ENCODE assay signal across 14 cellular contexts in the genomic region with DNA sequence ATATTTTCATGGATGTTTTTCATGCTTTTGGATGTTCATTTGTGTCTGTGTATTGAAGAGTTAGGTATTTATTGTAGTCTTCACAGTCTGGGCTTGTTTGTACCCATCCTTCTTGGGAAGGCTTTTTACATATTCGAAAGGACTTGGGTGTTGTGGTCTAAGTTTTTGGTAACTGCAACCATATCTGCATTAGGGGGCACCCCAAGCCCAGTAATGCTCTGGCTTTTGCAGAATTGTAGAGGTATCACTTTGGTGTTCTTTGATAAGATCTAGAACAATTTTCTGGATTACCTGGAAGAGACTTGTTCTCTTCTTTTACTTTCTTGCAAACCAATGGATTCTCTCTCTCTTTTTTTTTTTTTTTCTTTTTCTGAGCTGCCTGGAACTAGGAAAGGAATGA.
DNase-seq lines count a peak whose midpoint lies in the region; ATAC-seq and TF ChIP-seq lines count a peak whose summit lies in the region.
"Had no signal": no experiment of that assay in that cellular context is flagged by ENCODE, and none has a peak within 500 bp of the region (broad histone marks: within the 10 kb centered on the region; RNA-seq: fewer than 3 reads in every experiment).

No MANE protein-coding gene starts in this region.

- H3K9me3 Mint-ChIP-seq in central memory CD8-positive, alpha-beta T cell: no peaks in the 10 kb centered on the region
- H3K9me3 Mint-ChIP-seq in activated CD8-positive, alpha-beta memory T cell treated with anti-CD3 and anti-CD28 coated beads, Interleukin-2, amount 10 ng/mL, durations not matched to agents 7 days and 5 days (ENCODE audit: low read depth): peaks cover 2% of the 10 kb centered on the region
- H3K9me3 Mint-ChIP-seq in activated T-helper 1 cell treated with anti-CD3 and anti-CD28 coated beads, Interleukin-12 subunit alpha, Interleukin-12 subunit beta, Interleukin-2, Interleukin-4 antibody, amounts not matched to agents 30 ng/mL and 10 ng/mL and 1 ng/mL, durations not matched to agents 14 hours and 24 hours and 36 hours: no peaks in the 10 kb centered on the region
- H3K9me3 Mint-ChIP-seq: activated T-cell treated with anti-CD3 and anti-CD28 coated beads, Interleukin-2, amount 50 U/mL, for 24 hours had no signal

- intact Hi-C loops in activated T-helper 1 cell treated with anti-CD3 and anti-CD28 coated beads, Interleukin-12 subunit alpha, Interleukin-12 subunit beta, Interleukin-2, Interleukin-4 antibody, amounts not matched to agents 30 ng/mL and 10 ng/mL and 1 ng/mL, durations not matched to agents 14 hours and 24 hours and 36 hours (cut with micrococcal nuclease): no loop called here

- CTCF ChIA-PET in activated CD8-positive, alpha-beta memory T cell treated with anti-CD3 and anti-CD28 coated beads, Interleukin-2, amount 10 ng/mL, durations not matched to agents 7 days and 5 days (lab: Charles Lee): no interaction called here

- H3K4me1 Mint-ChIP-seq in central memory CD8-positive, alpha-beta T cell: peaks cover 7% of the 10 kb centered on the region
- peaks cover 4% of the 10 kb centered on the region for H3K4me1 Mint-ChIP-seq in activated CD8-positive, alpha-beta memory T cell treated with anti-CD3 and anti-CD28 coated beads, Interleukin-2, amount 10 ng/mL, durations not matched to agents 7 days and 5 days
- H3K4me1 Mint-ChIP-seq in activated T-helper 1 cell treated with anti-CD3 and anti-CD28 coated beads, Interleukin-12 subunit alpha, Interleukin-12 subunit beta, Interleukin-2, Interleukin-4 antibody, amounts not matched to agents 30 ng/mL and 10 ng/mL and 1 ng/mL, durations not matched to agents 14 hours and 24 hours and 36 hours (ENCODE audit: low read depth): peaks cover 2% of the 10 kb centered on the region

- no peak overlapping the region for H3K4me3 ChIP-seq in GM12864 (ENCODE audit: low read depth, low read length)
- H3K4me3 ChIP-seq: body of pancreas had no signal

- no peak overlapping the region for H3K4me3 Mint-ChIP-seq in central memory CD8-positive, alpha-beta T cell
- H3K4me3 Mint-ChIP-seq in activated CD8-positive, alpha-beta memory T cell treated with anti-CD3 and anti-CD28 coated beads, Interleukin-2, amount 10 ng/mL, durations not matched to agents 7 days and 5 days: no peak overlapping the region
- H3K4me3 Mint-ChIP-seq in activated T-helper 1 cell treated with anti-CD3 and anti-CD28 coated beads, Interleukin-12 subunit alpha, Interleukin-12 subunit beta, Interleukin-2, Interleukin-4 antibody, amounts not matched to agents 30 ng/mL and 10 ng/mL and 1 ng/mL, durations not matched to agents 14 hours and 24 hours and 36 hours: no peak overlapping the region
- H3K4me3 Mint-ChIP-seq: activated T-cell treated with anti-CD3 and anti-CD28 coated beads, Interleukin-2, amount 50 U/mL, for 24 hours had no signal

- DNase-seq in AG09319 (ENCODE audit: extremely low read depth, low read depth) (no peak), GM12864 (ENCODE audit: low read depth) (no peak), omental fat pad (ENCODE audit: low spot score) (no peak)
- DNase-seq in central memory CD8-positive, alpha-beta T cell (ENCODE audit: low spot score in 2 of 2): no peak
- no peak for DNase-seq in activated CD8-positive, alpha-beta memory T cell treated with anti-CD3 and anti-CD28 coated beads, Interleukin-2, amount 10 ng/mL, durations not matched to agents 7 days and 5 days
- DNase-seq in activated T-helper 1 cell treated with anti-CD3 and anti-CD28 coated beads, Interleukin-12 subunit alpha, Interleukin-12 subunit beta, Interleukin-2, Interleukin-4 antibody, amounts not matched to agents 30 ng/mL and 10 ng/mL and 1 ng/mL, durations not matched to agents 14 hours and 24 hours and 36 hours (ENCODE audit: low spot score): no peak
- DNase-seq: activated T-cell treated with anti-CD3 and anti-CD28 coated beads, Interleukin-2, amount 50 U/mL, for 24 hours; NCI-H446 treated with DMSO at 0.1 percent for 48 hours; retina; SIG-M5 had no signal

- ATAC-seq in HG02763 (IDR thresholded peaks at IDR 0.05; ENCODE audit: unreplicated experiment) (peak; percentile 60), omental fat pad (ENCODE audit: low FRiP score) (no peak), HG03139 (IDR thresholded peaks at IDR 0.05; ENCODE audit: unreplicated experiment) (no peak)
- ATAC-seq in central memory CD8-positive, alpha-beta T cell (replicated peaks; ENCODE audit: extremely low read depth, poor library complexity, severe bottlenecking): no peak
- ATAC-seq in activated CD8-positive, alpha-beta memory T cell treated with anti-CD3 and anti-CD28 coated beads, Interleukin-2, amount 10 ng/mL, durations not matched to agents 7 days and 5 days: no peak
- ATAC-seq: body of pancreas, esophagus mucosa had no signal

- H3K27ac Mint-ChIP-seq in central memory CD8-positive, alpha-beta T cell (ENCODE audit: low read depth): peak overlapping the region; percentile 29
- H3K27ac Mint-ChIP-seq in activated CD8-positive, alpha-beta memory T cell treated with anti-CD3 and anti-CD28 coated beads, Interleukin-2, amount 10 ng/mL, durations not matched to agents 7 days and 5 days: no peak overlapping the region
- H3K27ac Mint-ChIP-seq in activated T-helper 1 cell treated with anti-CD3 and anti-CD28 coated beads, Interleukin-12 subunit alpha, Interleukin-12 subunit beta, Interleukin-2, Interleukin-4 antibody, amounts not matched to agents 30 ng/mL and 10 ng/mL and 1 ng/mL, durations not matched to agents 14 hours and 24 hours and 36 hours: no peak overlapping the region
- H3K27ac Mint-ChIP-seq: activated T-cell treated with anti-CD3 and anti-CD28 coated beads, Interleukin-2, amount 50 U/mL, for 24 hours had no signal

- H3K36me3 Mint-ChIP-seq in central memory CD8-positive, alpha-beta T cell (ENCODE audit: insufficient read depth): no peaks in the 10 kb centered on the region
- H3K36me3 Mint-ChIP-seq in activated CD8-positive, alpha-beta memory T cell treated with anti-CD3 and anti-CD28 coated beads, Interleukin-2, amount 10 ng/mL, durations not matched to agents 7 days and 5 days: peaks cover 4% of the 10 kb centered on the region
- H3K36me3 Mint-ChIP-seq in activated T-helper 1 cell treated with anti-CD3 and anti-CD28 coated beads, Interleukin-12 subunit alpha, Interleukin-12 subunit beta, Interleukin-2, Interleukin-4 antibody, amounts not matched to agents 30 ng/mL and 10 ng/mL and 1 ng/mL, durations not matched to agents 14 hours and 24 hours and 36 hours (ENCODE audit: low read depth): peaks cover 1% of the 10 kb centered on the region

- TF ChIP-seq CTCF in AG09319 (IDR thresholded peaks at IDR 0.05; ENCODE audit: low read depth, low read length) (peak; percentile 6; the same call in 1 of the 2 replicates), GM12864 (IDR thresholded peaks at IDR 0.05; ENCODE audit: low read depth, low read length, missing control alignments) (peak; percentile 19), omental fat pad (IDR thresholded peaks at IDR 0.05) (no peak)

- H3K27me3 Mint-ChIP-seq in central memory CD8-positive, alpha-beta T cell: peaks cover 20% of the 10 kb centered on the region
- H3K27me3 Mint-ChIP-seq in activated CD8-positive, alpha-beta memory T cell treated with anti-CD3 and anti-CD28 coated beads, Interleukin-2, amount 10 ng/mL, durations not matched to agents 7 days and 5 days: peaks cover 9% of the 10 kb centered on the region
- peaks cover 19% of the 10 kb centered on the region for H3K27me3 Mint-ChIP-seq in activated T-helper 1 cell treated with anti-CD3 and anti-CD28 coated beads, Interleukin-12 subunit alpha, Interleukin-12 subunit beta, Interleukin-2, Interleukin-4 antibody, amounts not matched to agents 30 ng/mL and 10 ng/mL and 1 ng/mL, durations not matched to agents 14 hours and 24 hours and 36 hours (ENCODE audit: insufficient read depth)

Comparison
In these comparisons a context has a peak if more than half of its experiments do, and no peak if none do; other contexts are left out.
1. CTCF ChIP-seq: peak in AG09319 (single experiment) and GM12864 (single experiment); none in omental fat pad (0 of 3).